In genomic region chr4:112234952-112235609, GRCh38 we compare ENCODE assay signal across 8 cellular contexts. TPM values are rescaled to one million over a fixed set of nuclear protein-coding genes. Genes with fewer than 3 reads are reported as not detected.
DNase-seq lines count a peak whose midpoint lies in the region; ATAC-seq and TF ChIP-seq lines count a peak whose summit lies in the region.

No MANE protein-coding gene starts in this region.

- WGBS in heart right ventricle, 2 donors, result 51 to 62% methylated on average over 3 of the region's 3 CpGs

- H3K4me3 ChIP-seq in Peyer's patch (no peak overlapping the region), heart right ventricle (no peak overlapping the region)

- peaks cover 0 to 5% (median 0%) of the 10 kb centered on the region in 4 donors for H3K4me1 ChIP-seq in Peyer's patch
- H3K4me1 ChIP-seq in heart right ventricle, result peaks cover 0 to 33% (median 15%) of the 10 kb centered on the region in 9 donors

- no peak overlapping the region for H3K27ac ChIP-seq in Peyer's patch
- H3K27ac ChIP-seq in heart right ventricle, result no peak overlapping the region

- H3K9me3 ChIP-seq in Peyer's patch (no peaks in the 10 kb centered on the region), heart right ventricle (no peaks in the 10 kb centered on the region)

- H3K27me3 ChIP-seq in Peyer's patch, result no peaks in the 10 kb centered on the region
- no peaks in the 10 kb centered on the region for H3K27me3 ChIP-seq in heart right ventricle

- H3K36me3 ChIP-seq in Peyer's patch (no peaks in the 10 kb centered on the region), heart right ventricle (no peaks in the 10 kb centered on the region)

- intact Hi-C loops in heart right ventricle (cut with DNase I), result loop anchor here in 9 of 10 donors (1.0 to 5.0 kb wide), 7 partner anchors 88 to 138 kb away; partner anchors contain the start of gene FAM241A (in 4 of the 9)
- intact Hi-C loops in sciatic nerve (cut with DNase I), result loop anchor here (10.0 kb wide), 1 partner anchor 130 kb away; no protein-coding TSS in a partner anchor

- DNase-seq in D341Med (ENCODE audit: low spot score) (peak; percentile 48), HS-27A (ENCODE audit: low read depth) (peak; percentile 68), Peyer's patch (peak in 2 of 3 donors; percentile 55 to 88), amniotic epithelial cell (ENCODE audit: low read depth) (peak; percentile 83), heart right ventricle (peak in 1 of 2 donors; percentile 83), sciatic nerve (ENCODE audit: low spot score) (peak; percentile 70), GM19240 (ENCODE audit: insufficient read length, low spot score) (no peak)

- peak; percentile 41 to 92 (median 83) for TF ChIP-seq CTCF in Peyer's patch (IDR thresholded peaks at IDR 0.05)
- peak; percentile 56 to 93 (median 81) for TF ChIP-seq CTCF in heart right ventricle (IDR thresholded peaks at IDR 0.05)

- TF ChIP-seq POLR2A in Peyer's patch (IDR thresholded peaks at IDR 0.05), result no peak

- ATAC-seq in heart right ventricle (no peak), sciatic nerve (no peak), GM21723 (IDR thresholded peaks at IDR 0.05; ENCODE audit: unreplicated experiment) (no peak)

RNA-seq across cellular contexts. Expression of gene AP1AR, which starts 3.5 kb away (rescaled TPM):
- total RNA-seq in Peyer's patch (10 to 100 TPM; 18.2 to 46.1 (median 32.5) TPM), heart right ventricle (10 to 100 TPM in 7 of 10 donors, 1 to 10 TPM in 3; 7.6 to 13.4 (median 11.4) TPM), sciatic nerve (17.4 TPM)
- polyA plus RNA-seq in heart right ventricle, result 1 to 10 TPM; 5.5 to 6.9 TPM

RNA-seq across cellular contexts. Expression of gene TIFA, which starts 50.6 kb away (rescaled TPM):
- total RNA-seq in Peyer's patch (1 to 10 TPM in 3 of 4 donors, under 1 TPM in 1; 0.47 to 6.8 (median 3.7) TPM), heart right ventricle (10 to 100 TPM in 6 of 10 donors, 1 to 10 TPM in 4; 3.7 to 21.4 (median 14.2) TPM), sciatic nerve (6.0 TPM)
- 1 to 10 TPM; 3.5 to 3.8 TPM for polyA plus RNA-seq in heart right ventricle
